In genomic region chr14:83309211-83309610, GRCh38 we compare ENCODE assay signal across 6 cellular contexts.
"Had no signal": no experiment of that assay in that cellular context is flagged by ENCODE, and none has a peak within 500 bp of the region (broad histone marks: within the 10 kb centered on the region; RNA-seq: fewer than 3 reads in every experiment).

No MANE protein-coding gene starts in this region.

- H3K4me3 Mint-ChIP-seq: IgD-negative memory B cell had no signal

- H3K4me3 ChIP-seq: K562 had no signal

- DNase-seq: IMR-90, KBM-7, KG1 had no signal

- H3K4me1 Mint-ChIP-seq: IgD-negative memory B cell had no signal

- H3K27ac Mint-ChIP-seq: IgD-negative memory B cell had no signal

- H3K36me3 Mint-ChIP-seq: IgD-negative memory B cell had no signal

- H3K27ac ChIP-seq: HL-60 had no signal

- H3K27me3 Mint-ChIP-seq: IgD-negative memory B cell had no signal
